In genomic region chr10:8594711-8595110, GRCh38 we compare ENCODE assay signal across 23 cellular contexts.
"Had no signal": no experiment of that assay in that cellular context is flagged by ENCODE, and none has a peak within 500 bp of the region (broad histone marks: within the 10 kb centered on the region; RNA-seq: fewer than 3 reads in every experiment).

No MANE protein-coding gene starts in this region.

- H3K27ac Mint-ChIP-seq: activated B cell treated with CpG ODN at 0.5 μM for 24 hours; activated CD8-positive, alpha-beta memory T cell treated with anti-CD3 and anti-CD28 coated beads, Interleukin-2, amount 10 ng/mL, durations not matched to agents 7 days and 5 days; activated CD8-positive, alpha-beta T cell treated with anti-CD3 and anti-CD28 coated beads, Interleukin-2, amount 10 ng/mL, durations not matched to agents 7 days and 5 days; activated naive CD4-positive, alpha-beta T cell treated with anti-CD3 and anti-CD28 coated beads, Interleukin-2, amount 50 U/mL, for 72 hours; activated T-helper 2 cell treated with anti-CD3 and anti-CD28 coated beads, Interferon-gamma antibody, Interleukin-2, Interleukin-4, amounts not matched to agents 10 μg/mL and 5 μg/mL and 100 μg/mL, durations not matched to agents 14 hours and 24 hours and 36 hours; nephron progenitor cell; stimulated activated naive B cell treated with anti-CD40 and anti-IgM and Interleukin-4, amounts not matched to agents 10 μg/mL and 1 μg/mL and 100 μg/mL, for 72 hours; T-cell had no signal

- H3K4me3 Mint-ChIP-seq: activated B cell treated with CpG ODN at 0.5 μM for 24 hours; activated CD8-positive, alpha-beta memory T cell treated with anti-CD3 and anti-CD28 coated beads, Interleukin-2, amount 10 ng/mL, durations not matched to agents 7 days and 5 days; activated CD8-positive, alpha-beta T cell treated with anti-CD3 and anti-CD28 coated beads, Interleukin-2, amount 10 ng/mL, durations not matched to agents 7 days and 5 days; naive B cell; nephron progenitor cell; stimulated activated naive B cell treated with anti-CD40 and anti-IgM and Interleukin-4, amounts not matched to agents 10 μg/mL and 1 μg/mL and 100 μg/mL, for 72 hours; T-cell had no signal

- H3K4me1 ChIP-seq: colonic mucosa, heart left ventricle, left ventricle myocardium inferior, pancreas, prostate gland, sigmoid colon, stomach, tibial artery had no signal

- H3K36me3 Mint-ChIP-seq: activated CD8-positive, alpha-beta memory T cell treated with anti-CD3 and anti-CD28 coated beads, Interleukin-2, amount 10 ng/mL, durations not matched to agents 7 days and 5 days; activated naive CD4-positive, alpha-beta T cell treated with anti-CD3 and anti-CD28 coated beads, Interleukin-2, amount 50 U/mL, for 72 hours; naive B cell; stimulated activated naive B cell treated with anti-CD40 and anti-IgM and Interleukin-4, amounts not matched to agents 10 μg/mL and 1 μg/mL and 100 μg/mL, for 72 hours; T-cell had no signal

- DNase-seq: activated B cell treated with CpG ODN at 0.5 μM for 24 hours; activated CD4-positive, alpha-beta T cell treated with anti-CD3 and anti-CD28 coated beads, Interleukin-2, amount 50 U/mL, for 1 hour; activated CD8-positive, alpha-beta memory T cell treated with anti-CD3 and anti-CD28 coated beads, Interleukin-2, amount 10 ng/mL, durations not matched to agents 7 days and 5 days; activated CD8-positive, alpha-beta T cell treated with anti-CD3 and anti-CD28 coated beads, Interleukin-2, amount 10 ng/mL, durations not matched to agents 7 days and 5 days; activated T-cell treated with anti-CD3 and anti-CD28 coated beads, Interleukin-2, amount 50 U/mL, for 48 hours; colonic mucosa; effector CD8-positive, alpha-beta T cell; heart left ventricle; left ventricle myocardium inferior; naive B cell; nephron progenitor cell; pancreas; sigmoid colon; stimulated activated CD4-positive, alpha-beta T cell treated with anti-CD3 and anti-CD28 coated beads, Interleukin-15, amount 100 ng/mL, for 24 hours; stimulated activated CD4-positive, alpha-beta T cell treated with anti-CD3 and anti-CD28 coated beads, Interleukin-2, amount 100 ng/mL, for 24 hours; stimulated activated naive B cell treated with anti-CD40 and anti-IgM and Interleukin-4, amounts not matched to agents 10 μg/mL and 1 μg/mL and 100 μg/mL, for 72 hours; stomach; T-cell; tibial artery had no signal

- H3K36me3 ChIP-seq: colonic mucosa, heart left ventricle, left ventricle myocardium inferior, neutrophil, pancreas, prostate gland, sigmoid colon, stomach, tibial artery had no signal

- H3K27me3 ChIP-seq: colonic mucosa, heart left ventricle, neutrophil, sigmoid colon, stomach, tibial artery had no signal

- H3K27me3 Mint-ChIP-seq: activated B cell treated with CpG ODN at 0.5 μM for 24 hours had no signal

- H3K4me3 ChIP-seq: colonic mucosa, heart left ventricle, left ventricle myocardium inferior, pancreas, prostate gland, sigmoid colon, stomach, tibial artery had no signal

- H3K27ac ChIP-seq: colonic mucosa, heart left ventricle, left ventricle myocardium inferior, neutrophil, pancreas, prostate gland, sigmoid colon, stomach, tibial artery had no signal

- ATAC-seq: activated CD8-positive, alpha-beta memory T cell treated with anti-CD3 and anti-CD28 coated beads, Interleukin-2, amount 10 ng/mL, durations not matched to agents 7 days and 5 days; activated CD8-positive, alpha-beta T cell treated with anti-CD3 and anti-CD28 coated beads, Interleukin-2, amount 10 ng/mL, durations not matched to agents 7 days and 5 days; activated naive CD4-positive, alpha-beta T cell treated with anti-CD3 and anti-CD28 coated beads, Interleukin-2, amount 50 U/mL, for 72 hours; heart left ventricle; pancreas; stimulated activated naive B cell treated with anti-CD40 and anti-IgM and Interleukin-4, amounts not matched to agents 10 μg/mL and 1 μg/mL and 100 μg/mL, for 72 hours; T-cell had no signal

- H3K9me3 ChIP-seq: colonic mucosa, heart left ventricle, left ventricle myocardium inferior, neutrophil, pancreas, prostate gland, sigmoid colon, stomach, tibial artery had no signal

- H3K4me1 Mint-ChIP-seq: activated B cell treated with CpG ODN at 0.5 μM for 24 hours; activated CD8-positive, alpha-beta memory T cell treated with anti-CD3 and anti-CD28 coated beads, Interleukin-2, amount 10 ng/mL, durations not matched to agents 7 days and 5 days; naive B cell; nephron progenitor cell; T-cell had no signal

- H3K9me3 Mint-ChIP-seq: activated B cell treated with CpG ODN at 0.5 μM for 24 hours; activated naive CD4-positive, alpha-beta T cell treated with anti-CD3 and anti-CD28 coated beads, Interleukin-2, amount 50 U/mL, for 72 hours; activated T-helper 2 cell treated with anti-CD3 and anti-CD28 coated beads, Interferon-gamma antibody, Interleukin-2, Interleukin-4, amounts not matched to agents 10 μg/mL and 5 μg/mL and 100 μg/mL, durations not matched to agents 14 hours and 24 hours and 36 hours; nephron progenitor cell; T-cell had no signal
